In genomic region chr9:78573669-78574068, GRCh38 we compare ENCODE assay signal across 38 cellular contexts.
"Had no signal": no experiment of that assay in that cellular context is flagged by ENCODE, and none has a peak within 500 bp of the region (broad histone marks: within the 10 kb centered on the region; RNA-seq: fewer than 3 reads in every experiment).

No MANE protein-coding gene starts in this region.

- H3K9me3 Mint-ChIP-seq: activated CD4-positive, alpha-beta memory T cell treated with anti-CD3 and anti-CD28 coated beads, Interleukin-2, amount 10 ng/mL, durations not matched to agents 7 days and 5 days; activated CD4-positive, alpha-beta T cell treated with anti-CD3 and anti-CD28 coated beads, Interleukin-2, amount 10 ng/mL, durations not matched to agents 7 days and 5 days; activated naive CD4-positive, alpha-beta T cell treated with anti-CD3 and anti-CD28 coated beads for 36 hours; activated naive CD4-positive, alpha-beta T cell treated with anti-CD3 and anti-CD28 coated beads, Interleukin-2, amount 50 U/mL, for 72 hours; activated naive CD8-positive, alpha-beta T cell treated with anti-CD3 and anti-CD28 coated beads for 36 hours; activated T-cell treated with anti-CD3 and anti-CD28 coated beads, Interleukin-2, amount 50 U/mL, for 4 hours; activated T-helper 1 cell treated with anti-CD3 and anti-CD28 coated beads, Interleukin-12 subunit alpha, Interleukin-12 subunit beta, Interleukin-2, Interleukin-4 antibody, amounts not matched to agents 30 ng/mL and 10 ng/mL and 1 ng/mL, durations not matched to agents 14 hours and 24 hours and 36 hours; T-helper 1 cell treated with Interleukin-12 subunit alpha and Interleukin-12 subunit beta and Interleukin-4 antibody, amounts not matched to agents 30 μg/mL and 1 μg/mL, for 36 hours; T-helper 2 cell treated with Interferon-gamma antibody and Interleukin-4, amounts not matched to agents 5 μg/mL and 100 μg/mL, for 36 hours had no signal

- H3K9me3 ChIP-seq: adrenal gland, body of pancreas, breast epithelium had no signal

- H3K4me3 ChIP-seq: adrenal gland, body of pancreas, breast epithelium had no signal

- H3K27ac Mint-ChIP-seq: activated CD4-positive, alpha-beta memory T cell treated with anti-CD3 and anti-CD28 coated beads, Interleukin-2, amount 10 ng/mL, durations not matched to agents 7 days and 5 days; activated CD4-positive, alpha-beta T cell treated with anti-CD3 and anti-CD28 coated beads for 36 hours; activated CD4-positive, alpha-beta T cell treated with anti-CD3 and anti-CD28 coated beads, Interleukin-2, amount 10 ng/mL, durations not matched to agents 7 days and 5 days; activated CD8-positive, alpha-beta T cell treated with anti-CD3 and anti-CD28 coated beads, Interleukin-2, amount 10 ng/mL, durations not matched to agents 7 days and 5 days; activated naive CD4-positive, alpha-beta T cell treated with anti-CD3 and anti-CD28 coated beads for 36 hours; activated naive CD4-positive, alpha-beta T cell treated with anti-CD3 and anti-CD28 coated beads, Interleukin-2, amount 50 U/mL, for 72 hours; activated naive CD8-positive, alpha-beta T cell treated with anti-CD3 and anti-CD28 coated beads for 36 hours; activated T-cell treated with anti-CD3 and anti-CD28 coated beads, Interleukin-2, amount 50 U/mL, for 72 hours; activated T-helper 1 cell treated with anti-CD3 and anti-CD28 coated beads, Interleukin-12 subunit alpha, Interleukin-12 subunit beta, Interleukin-2, Interleukin-4 antibody, amounts not matched to agents 30 ng/mL and 10 ng/mL and 1 ng/mL, durations not matched to agents 14 hours and 24 hours and 36 hours; activated T-helper 17 cell treated with anti-CD3 and anti-CD28 coated beads, Interleukin-2, amount 50 U/mL, for 72 hours; T-helper 1 cell treated with Interleukin-12 subunit alpha and Interleukin-12 subunit beta and Interleukin-4 antibody, amounts not matched to agents 30 μg/mL and 1 μg/mL, for 36 hours; T-helper 2 cell treated with Interferon-gamma antibody and Interleukin-4, amounts not matched to agents 5 μg/mL and 100 μg/mL, for 36 hours had no signal

- H3K27me3 Mint-ChIP-seq: activated CD4-positive, alpha-beta memory T cell treated with anti-CD3 and anti-CD28 coated beads, Interleukin-2, amount 10 ng/mL, durations not matched to agents 7 days and 5 days; activated CD4-positive, alpha-beta T cell treated with anti-CD3 and anti-CD28 coated beads, Interleukin-2, amount 10 ng/mL, durations not matched to agents 7 days and 5 days; activated naive CD8-positive, alpha-beta T cell treated with anti-CD3 and anti-CD28 coated beads for 36 hours had no signal

- FAIRE-seq: TTC549 had no signal

- H3K4me1 Mint-ChIP-seq: activated CD4-positive, alpha-beta memory T cell treated with anti-CD3 and anti-CD28 coated beads, Interleukin-2, amount 10 ng/mL, durations not matched to agents 7 days and 5 days; activated CD4-positive, alpha-beta T cell treated with anti-CD3 and anti-CD28 coated beads for 36 hours; activated CD4-positive, alpha-beta T cell treated with anti-CD3 and anti-CD28 coated beads, Interleukin-2, amount 10 ng/mL, durations not matched to agents 7 days and 5 days; activated naive CD8-positive, alpha-beta T cell treated with anti-CD3 and anti-CD28 coated beads for 36 hours; activated T-helper 17 cell treated with anti-CD3 and anti-CD28 coated beads, Interleukin-2, amount 50 U/mL, for 72 hours had no signal

- H3K4me1 ChIP-seq: adrenal gland, body of pancreas, breast epithelium had no signal

- H3K27me3 ChIP-seq: adrenal gland, body of pancreas, brain microvascular endothelial cell, breast epithelium had no signal

- DNase-seq: activated CD4-positive, alpha-beta memory T cell treated with anti-CD3 and anti-CD28 coated beads, Interleukin-2, amount 10 ng/mL, durations not matched to agents 7 days and 5 days; activated CD4-positive, alpha-beta T cell treated with anti-CD3 and anti-CD28 coated beads for 1 hour; activated CD4-positive, alpha-beta T cell treated with anti-CD3 and anti-CD28 coated beads for 36 hours; activated CD4-positive, alpha-beta T cell treated with anti-CD3 and anti-CD28 coated beads for 48 hours; activated CD4-positive, alpha-beta T cell treated with anti-CD3 and anti-CD28 coated beads, Interleukin-2, amount 10 ng/mL, durations not matched to agents 7 days and 5 days; activated CD4-positive, alpha-beta T cell treated with anti-CD3 and anti-CD28 coated beads, Interleukin-2, amount 50 U/mL, for 48 hours; activated CD4-positive, CD25-positive, alpha-beta regulatory T cell; activated CD8-positive, alpha-beta memory T cell treated with anti-CD3 and anti-CD28 coated beads for 24 hours; activated CD8-positive, alpha-beta memory T cell treated with anti-CD3 and anti-CD28 coated beads, Interleukin-2, amount 50 U/mL, for 4 hours; activated CD8-positive, alpha-beta T cell treated with anti-CD3 and anti-CD28 coated beads, Interleukin-2, amount 10 ng/mL, durations not matched to agents 7 days and 5 days; activated effector memory CD4-positive, alpha-beta T cell treated with anti-CD3 and anti-CD28 coated beads, Interleukin-2, amount 50 U/mL, for 16 hours; activated gamma-delta T cell treated with Interleukin-2 at 50 U/mL for 16 hours; activated naive CD4-positive, alpha-beta T cell; activated naive CD4-positive, alpha-beta T cell treated with anti-CD3 and anti-CD28 coated beads for 36 hours; activated naive CD4-positive, alpha-beta T cell treated with anti-CD3 and anti-CD28 coated beads, Interleukin-2, amount 50 U/mL, for 16 hours; activated naive CD8-positive, alpha-beta T cell treated with anti-CD3 and anti-CD28 coated beads for 36 hours; activated T-cell treated with anti-CD3 and anti-CD28 coated beads for 4 hours; activated T-cell treated with anti-CD3 and anti-CD28 coated beads, Interleukin-2, amount 50 U/mL, for 1 hour; activated T-cell treated with anti-CD3 and anti-CD28 coated beads, Interleukin-2, amount 50 U/mL, for 4 hours; activated T-cell treated with anti-CD3 and anti-CD28 coated beads, Interleukin-2, amount 50 U/mL, for 72 hours; adrenal gland; amniotic stem cell; aorta; body of pancreas; brain microvascular endothelial cell; central memory CD4-positive, alpha-beta T cell; T-helper 1 cell; T-helper 2 cell; T-helper 9 cell had no signal

- H3K36me3 ChIP-seq: adrenal gland, brain microvascular endothelial cell, breast epithelium had no signal

- H3K27ac ChIP-seq: adrenal gland, body of pancreas, brain microvascular endothelial cell, breast epithelium, VCaP had no signal

- H3K36me3 Mint-ChIP-seq: activated naive CD4-positive, alpha-beta T cell treated with anti-CD3 and anti-CD28 coated beads, Interleukin-2, amount 50 U/mL, for 72 hours; activated naive CD8-positive, alpha-beta T cell treated with anti-CD3 and anti-CD28 coated beads for 36 hours had no signal

- ATAC-seq: activated CD4-positive, alpha-beta T cell treated with anti-CD3 and anti-CD28 coated beads for 36 hours; activated CD4-positive, CD25-positive, alpha-beta regulatory T cell treated with anti-CD3 and anti-CD28 coated beads, Interleukin-2, amount 50 U/mL, for 24 hours; activated CD8-positive, alpha-beta T cell treated with anti-CD3 and anti-CD28 coated beads, Interleukin-2, amount 10 ng/mL, durations not matched to agents 7 days and 5 days; activated naive CD4-positive, alpha-beta T cell treated with anti-CD3 and anti-CD28 coated beads, Interleukin-2, amount 50 U/mL, for 72 hours; activated T-cell treated with anti-CD3 and anti-CD28 coated beads, Interleukin-2, amount 50 U/mL, for 4 hours; activated T-cell treated with anti-CD3 and anti-CD28 coated beads, Interleukin-2, amount 50 U/mL, for 72 hours; activated T-helper 17 cell treated with anti-CD3 and anti-CD28 coated beads, Interleukin-2, amount 50 U/mL, for 72 hours; body of pancreas had no signal

- H3K4me3 Mint-ChIP-seq: activated CD4-positive, alpha-beta memory T cell treated with anti-CD3 and anti-CD28 coated beads, Interleukin-2, amount 10 ng/mL, durations not matched to agents 7 days and 5 days; activated CD4-positive, alpha-beta T cell treated with anti-CD3 and anti-CD28 coated beads for 36 hours; activated CD4-positive, alpha-beta T cell treated with anti-CD3 and anti-CD28 coated beads, Interleukin-2, amount 10 ng/mL, durations not matched to agents 7 days and 5 days; activated CD8-positive, alpha-beta T cell treated with anti-CD3 and anti-CD28 coated beads, Interleukin-2, amount 10 ng/mL, durations not matched to agents 7 days and 5 days; activated naive CD4-positive, alpha-beta T cell treated with anti-CD3 and anti-CD28 coated beads for 36 hours; activated naive CD8-positive, alpha-beta T cell treated with anti-CD3 and anti-CD28 coated beads for 36 hours; activated T-cell treated with anti-CD3 and anti-CD28 coated beads, Interleukin-2, amount 50 U/mL, for 4 hours; activated T-cell treated with anti-CD3 and anti-CD28 coated beads, Interleukin-2, amount 50 U/mL, for 72 hours; activated T-helper 1 cell treated with anti-CD3 and anti-CD28 coated beads, Interleukin-12 subunit alpha, Interleukin-12 subunit beta, Interleukin-2, Interleukin-4 antibody, amounts not matched to agents 30 ng/mL and 10 ng/mL and 1 ng/mL, durations not matched to agents 14 hours and 24 hours and 36 hours; activated T-helper 17 cell treated with anti-CD3 and anti-CD28 coated beads, Interleukin-2, amount 50 U/mL, for 72 hours; T-helper 1 cell treated with Interleukin-12 subunit alpha and Interleukin-12 subunit beta and Interleukin-4 antibody, amounts not matched to agents 30 μg/mL and 1 μg/mL, for 36 hours; T-helper 2 cell treated with Interferon-gamma antibody and Interleukin-4, amounts not matched to agents 5 μg/mL and 100 μg/mL, for 36 hours had no signal
